5 cellular contexts compared by ENCODE assay signal in genomic region chr20:2164421-2164820, GRCh38.
"Had no signal": no experiment of that assay in that cellular context is flagged by ENCODE, and none has a peak within 500 bp of the region (broad histone marks: within the 10 kb centered on the region; RNA-seq: fewer than 3 reads in every experiment).

No MANE protein-coding gene starts in this region.

- DNase-seq: HCEC 1CT, HFFc6, IMR-90 had no signal

- H3K4me3 ChIP-seq: GM23338, K562 had no signal

- ATAC-seq: K562 had no signal

- H2AFZ ChIP-seq: GM23338 had no signal

- H3K4me2 ChIP-seq: GM23338 had no signal
